ENCODE assay signal across 16 cellular contexts in the genomic region with DNA sequence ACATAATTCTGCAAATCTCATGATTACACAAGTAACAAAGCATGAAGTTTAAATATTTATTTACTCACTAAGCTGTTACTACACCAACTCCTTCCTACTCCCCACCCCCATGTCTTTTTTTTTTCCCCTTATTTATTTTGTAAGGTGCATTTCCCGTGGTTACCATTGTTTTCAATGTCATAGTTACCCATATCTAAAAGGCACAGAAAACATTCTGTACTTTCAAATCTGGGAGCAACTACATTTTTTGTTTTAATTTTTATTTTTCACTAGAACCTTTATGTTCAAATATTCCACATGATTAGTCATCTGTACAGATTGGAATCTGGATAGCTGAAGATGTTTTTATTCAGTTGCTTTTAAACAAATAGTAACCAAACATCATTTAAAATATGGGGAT.
DNase-seq lines count a peak whose midpoint lies in the region; ATAC-seq and TF ChIP-seq lines count a peak whose summit lies in the region.
"Had no signal": no experiment of that assay in that cellular context is flagged by ENCODE, and none has a peak within 500 bp of the region (broad histone marks: within the 10 kb centered on the region; RNA-seq: fewer than 3 reads in every experiment).

No MANE protein-coding gene starts in this region.

- no peaks in the 10 kb centered on the region for H3K36me3 ChIP-seq in body of pancreas (replicated peaks in 1 of 2; ENCODE audit: insufficient read depth in 1 of 2, low read depth in 2 of 2)
- H3K36me3 ChIP-seq: uterus had no signal

- no peak for TF ChIP-seq CTCF in body of pancreas (IDR thresholded peaks at IDR 0.05)

- H3K27ac Mint-ChIP-seq in activated naive CD8-positive, alpha-beta T cell: peak overlapping the region; percentile 16
- no peak overlapping the region for H3K27ac Mint-ChIP-seq in activated naive CD8-positive, alpha-beta T cell treated with anti-CD3 and anti-CD28 coated beads for 36 hours
- peak overlapping the region; percentile 36 for H3K27ac Mint-ChIP-seq in stimulated activated memory B cell treated with anti-CD40 and anti-IgM and Interleukin-4, amounts not matched to agents 10 μg/mL and 1 μg/mL and 100 μg/mL, for 72 hours
- H3K27ac Mint-ChIP-seq in stimulated activated naive B cell treated with anti-CD40 and anti-IgM and Interleukin-4, amounts not matched to agents 10 μg/mL and 1 μg/mL and 100 μg/mL, for 72 hours: no peak overlapping the region
- H3K27ac Mint-ChIP-seq: activated CD4-positive, alpha-beta memory T cell treated with anti-CD3 and anti-CD28 coated beads, Interleukin-2, amount 10 ng/mL, durations not matched to agents 7 days and 5 days; activated naive CD4-positive, alpha-beta T cell treated with anti-CD3 and anti-CD28 coated beads, Interleukin-2, amount 10 ng/mL, durations not matched to agents 7 days and 5 days had no signal

- no peak overlapping the region for H3K4me3 ChIP-seq in body of pancreas
- H3K4me3 ChIP-seq: uterus had no signal

- no peaks in the 10 kb centered on the region for H3K27me3 ChIP-seq in body of pancreas
- H3K27me3 ChIP-seq: uterus had no signal

- H3K9me3 ChIP-seq in body of pancreas: no peaks in the 10 kb centered on the region
- H3K9me3 ChIP-seq: uterus had no signal

- no peaks in the 10 kb centered on the region for H3K9me3 Mint-ChIP-seq in activated naive CD8-positive, alpha-beta T cell (ENCODE audit: low read depth)
- H3K9me3 Mint-ChIP-seq in activated naive CD8-positive, alpha-beta T cell treated with anti-CD3 and anti-CD28 coated beads for 36 hours: peaks cover 3% of the 10 kb centered on the region
- no peaks in the 10 kb centered on the region for H3K9me3 Mint-ChIP-seq in stimulated activated memory B cell treated with anti-CD40 and anti-IgM and Interleukin-4, amounts not matched to agents 10 μg/mL and 1 μg/mL and 100 μg/mL, for 72 hours
- peaks cover 2 to 4% of the 10 kb centered on the region in 2 donors for H3K9me3 Mint-ChIP-seq in stimulated activated naive B cell treated with anti-CD40 and anti-IgM and Interleukin-4, amounts not matched to agents 10 μg/mL and 1 μg/mL and 100 μg/mL, for 72 hours
- H3K9me3 Mint-ChIP-seq: activated CD4-positive, alpha-beta memory T cell treated with anti-CD3 and anti-CD28 coated beads, Interleukin-2, amount 10 ng/mL, durations not matched to agents 7 days and 5 days; activated naive CD4-positive, alpha-beta T cell treated with anti-CD3 and anti-CD28 coated beads, Interleukin-2, amount 10 ng/mL, durations not matched to agents 7 days and 5 days had no signal

- peaks cover 44% of the 10 kb centered on the region for H3K4me1 ChIP-seq in body of pancreas

- no peak overlapping the region for H3K4me3 Mint-ChIP-seq in activated naive CD8-positive, alpha-beta T cell
- no peak overlapping the region for H3K4me3 Mint-ChIP-seq in activated naive CD8-positive, alpha-beta T cell treated with anti-CD3 and anti-CD28 coated beads for 36 hours
- no peak overlapping the region for H3K4me3 Mint-ChIP-seq in stimulated activated memory B cell treated with anti-CD40 and anti-IgM and Interleukin-4, amounts not matched to agents 10 μg/mL and 1 μg/mL and 100 μg/mL, for 72 hours
- no peak overlapping the region for H3K4me3 Mint-ChIP-seq in stimulated activated naive B cell treated with anti-CD40 and anti-IgM and Interleukin-4, amounts not matched to agents 10 μg/mL and 1 μg/mL and 100 μg/mL, for 72 hours
- H3K4me3 Mint-ChIP-seq: activated CD4-positive, alpha-beta memory T cell treated with anti-CD3 and anti-CD28 coated beads, Interleukin-2, amount 10 ng/mL, durations not matched to agents 7 days and 5 days; activated naive CD4-positive, alpha-beta T cell treated with anti-CD3 and anti-CD28 coated beads, Interleukin-2, amount 10 ng/mL, durations not matched to agents 7 days and 5 days had no signal

- peaks cover 60% of the 10 kb centered on the region for H3K4me1 Mint-ChIP-seq in activated naive CD8-positive, alpha-beta T cell (ENCODE audit: low read depth)
- H3K4me1 Mint-ChIP-seq in activated naive CD8-positive, alpha-beta T cell treated with anti-CD3 and anti-CD28 coated beads for 36 hours: peaks cover 44% of the 10 kb centered on the region
- H3K4me1 Mint-ChIP-seq in stimulated activated memory B cell treated with anti-CD40 and anti-IgM and Interleukin-4, amounts not matched to agents 10 μg/mL and 1 μg/mL and 100 μg/mL, for 72 hours: peaks cover 71% of the 10 kb centered on the region
- peaks cover 38 to 66% of the 10 kb centered on the region in 2 donors for H3K4me1 Mint-ChIP-seq in stimulated activated naive B cell treated with anti-CD40 and anti-IgM and Interleukin-4, amounts not matched to agents 10 μg/mL and 1 μg/mL and 100 μg/mL, for 72 hours

- 4 to 8% methylated on average over 1 of the region's 1 CpG for WGBS in body of pancreas, 2 donors

- ATAC-seq in body of pancreas (peak; percentile 94), HG03108 (IDR thresholded peaks at IDR 0.05; ENCODE audit: unreplicated experiment) (no peak), HG03469 (IDR thresholded peaks at IDR 0.05; ENCODE audit: unreplicated experiment) (no peak)
- ATAC-seq in stimulated activated memory B cell treated with anti-CD40 and anti-IgM and Interleukin-4, amounts not matched to agents 10 μg/mL and 1 μg/mL and 100 μg/mL, for 72 hours: no peak
- no peak for ATAC-seq in stimulated activated naive B cell treated with anti-CD40 and anti-IgM and Interleukin-4, amounts not matched to agents 10 μg/mL and 1 μg/mL and 100 μg/mL, for 72 hours (replicated peaks)

- no peaks in the 10 kb centered on the region for H3K27me3 Mint-ChIP-seq in activated naive CD8-positive, alpha-beta T cell
- no peaks in the 10 kb centered on the region for H3K27me3 Mint-ChIP-seq in activated naive CD8-positive, alpha-beta T cell treated with anti-CD3 and anti-CD28 coated beads for 36 hours
- H3K27me3 Mint-ChIP-seq in stimulated activated memory B cell treated with anti-CD40 and anti-IgM and Interleukin-4, amounts not matched to agents 10 μg/mL and 1 μg/mL and 100 μg/mL, for 72 hours: no peaks in the 10 kb centered on the region
- no peaks in the 10 kb centered on the region for H3K27me3 Mint-ChIP-seq in stimulated activated naive B cell treated with anti-CD40 and anti-IgM and Interleukin-4, amounts not matched to agents 10 μg/mL and 1 μg/mL and 100 μg/mL, for 72 hours
- H3K27me3 Mint-ChIP-seq: activated CD4-positive, alpha-beta memory T cell treated with anti-CD3 and anti-CD28 coated beads, Interleukin-2, amount 10 ng/mL, durations not matched to agents 7 days and 5 days; activated naive CD4-positive, alpha-beta T cell treated with anti-CD3 and anti-CD28 coated beads, Interleukin-2, amount 10 ng/mL, durations not matched to agents 7 days and 5 days had no signal

- H3K27ac ChIP-seq in body of pancreas: peak overlapping the region in 2 of 4 donors; percentile 53 to 59
- H3K27ac ChIP-seq: uterus had no signal

- no peak for DNase-seq in activated naive CD8-positive, alpha-beta T cell treated with anti-CD3 and anti-CD28 coated beads for 36 hours
- DNase-seq in body of pancreas (no peak), hepatic stellate cell (ENCODE audit: low spot score) (peak; percentile 4)
- no peak for DNase-seq in stimulated activated naive B cell treated with anti-CD40 and anti-IgM and Interleukin-4, amounts not matched to agents 10 μg/mL and 1 μg/mL and 100 μg/mL, for 72 hours
- DNase-seq: activated CD4-positive, alpha-beta memory T cell treated with anti-CD3 and anti-CD28 coated beads, Interleukin-2, amount 10 ng/mL, durations not matched to agents 7 days and 5 days; activated naive CD4-positive, alpha-beta T cell treated with anti-CD3 and anti-CD28 coated beads, Interleukin-2, amount 10 ng/mL, durations not matched to agents 7 days and 5 days; GOT3; head of caudate nucleus; MM.1S; NCI-H510A; posterior cingulate gyrus; uterus had no signal

- intact Hi-C loops in body of pancreas (cut with DNase I): no loop called here

- no peak for TF ChIP-seq POLR2A in body of pancreas (IDR thresholded peaks at IDR 0.05)

- H3K36me3 Mint-ChIP-seq in activated naive CD8-positive, alpha-beta T cell: peaks cover 4% of the 10 kb centered on the region
- peaks cover 17% of the 10 kb centered on the region for H3K36me3 Mint-ChIP-seq in activated naive CD8-positive, alpha-beta T cell treated with anti-CD3 and anti-CD28 coated beads for 36 hours
- H3K36me3 Mint-ChIP-seq in stimulated activated memory B cell treated with anti-CD40 and anti-IgM and Interleukin-4, amounts not matched to agents 10 μg/mL and 1 μg/mL and 100 μg/mL, for 72 hours: peaks cover 6% of the 10 kb centered on the region
- H3K36me3 Mint-ChIP-seq in stimulated activated naive B cell treated with anti-CD40 and anti-IgM and Interleukin-4, amounts not matched to agents 10 μg/mL and 1 μg/mL and 100 μg/mL, for 72 hours: peaks cover 0 to 10% of the 10 kb centered on the region in 2 donors

Comparison
In these comparisons a context has a peak if more than half of its experiments do, and no peak if none do; other contexts are left out.
1. H3K27ac Mint-ChIP-seq: peak in activated naive CD8-positive, alpha-beta T cell (single experiment) and stimulated activated memory B cell treated with anti-CD40 and anti-IgM and Interleukin-4, amounts not matched to agents 10 μg/mL and 1 μg/mL and 100 μg/mL, for 72 hours (single experiment); none in activated naive CD8-positive, alpha-beta T cell treated with anti-CD3 and anti-CD28 coated beads for 36 hours (single experiment) and stimulated activated naive B cell treated with anti-CD40 and anti-IgM and Interleukin-4, amounts not matched to agents 10 μg/mL and 1 μg/mL and 100 μg/mL, for 72 hours (single experiment).